In the genomic region with DNA sequence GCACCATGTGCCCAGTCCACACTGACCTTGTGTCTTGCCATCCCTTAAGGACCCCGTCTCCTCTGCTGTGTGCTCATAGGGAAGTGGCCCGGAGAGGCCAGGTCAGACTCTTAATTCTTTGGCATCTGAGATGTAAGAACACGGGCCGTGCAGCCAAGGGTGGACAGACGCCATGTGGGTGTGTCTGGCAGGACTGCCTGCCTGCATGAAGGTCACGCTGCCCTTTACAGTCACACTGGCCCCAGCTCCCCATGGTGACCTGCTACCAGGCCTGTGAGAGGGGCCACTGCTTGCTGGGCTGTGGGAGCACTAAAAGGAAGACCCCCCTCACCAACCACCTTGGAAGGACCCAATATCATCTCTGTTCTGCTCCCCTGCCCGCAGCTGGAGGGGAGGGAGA, we compare ENCODE assay signal across 1 cellular context.
TF ChIP-seq lines count a peak whose summit lies in the region.

No MANE protein-coding gene starts in this region.

TF ChIP-seq in HEK293, 187 proteins besides CTCF, POLR2A, EP300 and RAD21 (continued from another document):
- TF ChIP-seq ZNF585B (tag by site-specific recombination; IDR thresholded peaks at IDR 0.05), result no peak
